Comparison of ENCODE assay signal across 1 cellular context in the genomic region with DNA sequence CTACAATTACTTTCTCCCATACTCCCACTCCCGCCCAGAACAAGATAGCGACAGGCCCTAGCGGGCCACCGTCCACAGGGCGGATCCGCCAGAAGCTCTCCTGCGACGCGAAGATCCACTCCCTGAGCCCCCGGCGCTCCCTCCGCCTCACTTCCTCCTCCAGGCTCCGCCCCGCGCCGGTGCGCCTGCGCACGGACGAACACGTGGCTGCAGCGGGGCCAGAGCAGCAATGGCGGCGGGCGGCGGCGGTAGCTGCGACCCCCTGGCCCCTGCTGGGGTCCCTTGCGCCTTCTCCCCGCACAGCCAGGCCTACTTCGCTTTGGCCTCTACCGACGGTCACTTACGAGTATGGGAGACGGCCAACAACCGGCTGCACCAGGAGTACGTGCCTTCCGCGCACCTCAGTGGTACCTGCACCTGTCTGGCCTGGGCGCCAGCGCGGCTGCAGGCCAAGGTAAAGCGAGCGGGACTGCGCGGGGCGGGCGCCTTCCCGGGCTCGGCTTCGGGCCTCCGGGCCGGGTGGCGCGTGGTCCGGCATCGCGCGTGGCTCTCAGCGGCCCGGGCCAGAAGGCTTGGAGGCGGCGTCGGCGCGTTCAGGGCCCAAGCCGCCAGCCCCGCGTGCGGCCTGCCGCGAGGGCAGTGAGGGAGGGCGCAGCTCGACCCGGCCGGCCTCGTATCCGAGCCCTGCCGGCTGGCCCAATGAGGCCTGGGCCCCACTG.
TF ChIP-seq lines count a peak whose summit lies in the region.

A gene with protein sequence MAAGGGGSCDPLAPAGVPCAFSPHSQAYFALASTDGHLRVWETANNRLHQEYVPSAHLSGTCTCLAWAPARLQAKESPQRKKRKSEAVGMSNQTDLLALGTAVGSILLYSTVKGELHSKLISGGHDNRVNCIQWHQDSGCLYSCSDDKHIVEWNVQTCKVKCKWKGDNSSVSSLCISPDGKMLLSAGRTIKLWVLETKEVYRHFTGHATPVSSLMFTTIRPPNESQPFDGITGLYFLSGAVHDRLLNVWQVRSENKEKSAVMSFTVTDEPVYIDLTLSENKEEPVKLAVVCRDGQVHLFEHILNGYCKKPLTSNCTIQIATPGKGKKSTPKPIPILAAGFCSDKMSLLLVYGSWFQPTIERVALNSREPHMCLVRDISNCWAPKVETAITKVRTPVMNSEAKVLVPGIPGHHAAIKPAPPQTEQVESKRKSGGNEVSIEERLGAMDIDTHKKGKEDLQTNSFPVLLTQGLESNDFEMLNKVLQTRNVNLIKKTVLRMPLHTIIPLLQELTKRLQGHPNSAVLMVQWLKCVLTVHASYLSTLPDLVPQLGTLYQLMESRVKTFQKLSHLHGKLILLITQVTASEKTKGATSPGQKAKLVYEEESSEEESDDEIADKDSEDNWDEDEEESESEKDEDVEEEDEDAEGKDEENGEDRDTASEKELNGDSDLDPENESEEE (plus strand): TSS at position 198 of the 719 bp plus-strand sequence. CDS start 32 bp downstream, at position 230.

TF ChIP-seq in HepG2, 621 proteins besides CTCF, POLR2A, EP300 and RAD21 (continued from another document and continues in another):
- TF ChIP-seq, protein P1, sequence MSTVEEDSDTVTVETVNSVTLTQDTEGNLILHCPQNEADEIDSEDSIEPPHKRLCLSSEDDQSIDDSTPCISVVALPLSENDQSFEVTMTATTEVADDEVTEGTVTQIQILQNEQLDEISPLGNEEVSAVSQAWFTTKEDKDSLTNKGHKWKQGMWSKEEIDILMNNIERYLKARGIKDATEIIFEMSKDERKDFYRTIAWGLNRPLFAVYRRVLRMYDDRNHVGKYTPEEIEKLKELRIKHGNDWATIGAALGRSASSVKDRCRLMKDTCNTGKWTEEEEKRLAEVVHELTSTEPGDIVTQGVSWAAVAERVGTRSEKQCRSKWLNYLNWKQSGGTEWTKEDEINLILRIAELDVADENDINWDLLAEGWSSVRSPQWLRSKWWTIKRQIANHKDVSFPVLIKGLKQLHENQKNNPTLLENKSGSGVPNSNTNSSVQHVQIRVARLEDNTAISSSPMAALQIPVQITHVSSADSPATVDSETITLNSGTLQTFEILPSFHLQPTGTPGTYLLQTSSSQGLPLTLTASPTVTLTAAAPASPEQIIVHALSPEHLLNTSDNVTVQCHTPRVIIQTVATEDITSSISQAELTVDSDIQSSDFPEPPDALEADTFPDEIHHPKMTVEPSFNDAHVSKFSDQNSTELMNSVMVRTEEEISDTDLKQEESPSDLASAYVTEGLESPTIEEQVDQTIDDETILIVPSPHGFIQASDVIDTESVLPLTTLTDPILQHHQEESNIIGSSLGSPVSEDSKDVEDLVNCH (CRISPR knock-in tag; IDR thresholded peaks at IDR 0.05), result no peak
- peak; percentile 85; the same call in 1 of the 2 replicates for TF ChIP-seq ZNF468 (CRISPR knock-in tag; IDR thresholded peaks at IDR 0.05)
- TF ChIP-seq SOX13 (IDR thresholded peaks at IDR 0.05), result no peak
- TF ChIP-seq SOX13 (CRISPR knock-in tag; conservative IDR thresholded peaks at IDR 0.05 in 1 of 2, IDR thresholded peaks at IDR 0.05 in 1 of 2), result no peak; a peak in 1 of 4 replicates
- TF ChIP-seq, protein P2, sequence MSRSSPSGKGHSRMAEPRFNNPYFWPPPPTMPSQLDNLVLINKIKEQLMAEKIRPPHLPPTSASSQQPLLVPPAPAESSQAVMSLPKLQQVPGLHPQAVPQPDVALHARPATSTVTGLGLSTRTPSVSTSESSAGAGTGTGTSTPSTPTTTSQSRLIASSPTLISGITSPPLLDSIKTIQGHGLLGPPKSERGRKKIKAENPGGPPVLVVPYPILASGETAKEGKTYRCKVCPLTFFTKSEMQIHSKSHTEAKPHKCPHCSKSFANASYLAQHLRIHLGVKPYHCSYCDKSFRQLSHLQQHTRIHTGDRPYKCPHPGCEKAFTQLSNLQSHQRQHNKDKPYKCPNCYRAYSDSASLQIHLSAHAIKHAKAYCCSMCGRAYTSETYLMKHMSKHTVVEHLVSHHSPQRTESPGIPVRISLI (CRISPR knock-in tag; IDR thresholded peaks at IDR 0.05; ENCODE audit: borderline replicate concordance), result peak; percentile 100
- peak; percentile 99 for TF ChIP-seq SAP130 (CRISPR knock-in tag; IDR thresholded peaks at IDR 0.05; ENCODE audit: low read depth)
- TF ChIP-seq IKZF4 (CRISPR knock-in tag; IDR thresholded peaks at IDR 0.05; ENCODE audit: borderline replicate concordance, low read depth, not compliant biosample characterization), result peak; percentile 82
- TF ChIP-seq, protein P3, sequence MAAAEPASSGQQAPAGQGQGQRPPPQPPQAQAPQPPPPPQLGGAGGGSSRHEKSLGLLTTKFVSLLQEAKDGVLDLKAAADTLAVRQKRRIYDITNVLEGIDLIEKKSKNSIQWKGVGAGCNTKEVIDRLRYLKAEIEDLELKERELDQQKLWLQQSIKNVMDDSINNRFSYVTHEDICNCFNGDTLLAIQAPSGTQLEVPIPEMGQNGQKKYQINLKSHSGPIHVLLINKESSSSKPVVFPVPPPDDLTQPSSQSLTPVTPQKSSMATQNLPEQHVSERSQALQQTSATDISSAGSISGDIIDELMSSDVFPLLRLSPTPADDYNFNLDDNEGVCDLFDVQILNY (CRISPR knock-in tag; conservative IDR thresholded peaks at IDR 0.05), result peak; percentile 73
- TF ChIP-seq ZNF547 (CRISPR knock-in tag; IDR thresholded peaks at IDR 0.05), result peak; percentile 94; the same call in 1 of the 2 replicates
- TF ChIP-seq, protein P4, sequence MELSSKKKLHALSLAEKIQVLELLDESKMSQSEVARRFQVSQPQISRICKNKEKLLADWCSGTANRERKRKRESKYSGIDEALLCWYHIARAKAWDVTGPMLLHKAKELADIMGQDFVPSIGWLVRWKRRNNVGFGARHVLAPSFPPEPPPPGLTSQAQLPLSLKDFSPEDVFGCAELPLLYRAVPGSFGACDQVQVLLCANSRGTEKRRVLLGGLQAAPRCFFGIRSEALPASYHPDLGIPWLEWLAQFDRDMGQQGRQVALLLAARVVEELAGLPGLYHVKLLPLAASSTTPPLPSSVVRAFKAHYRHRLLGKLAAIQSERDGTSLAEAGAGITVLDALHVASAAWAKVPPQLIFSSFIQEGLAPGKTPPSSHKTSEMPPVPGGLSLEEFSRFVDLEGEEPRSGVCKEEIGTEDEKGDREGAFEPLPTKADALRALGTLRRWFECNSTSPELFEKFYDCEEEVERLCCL (CRISPR knock-in tag; IDR thresholded peaks at IDR 0.05; ENCODE audit: borderline replicate concordance), result 0 out of 2 replicates have a peak, but pooled peaks have one; percentile 39
- peak; percentile 93 for TF ChIP-seq THAP11 (CRISPR knock-in tag; IDR thresholded peaks at IDR 0.05)
- peak; percentile 82; the same call in 1 of the 2 replicates for TF ChIP-seq NFKB2 (CRISPR knock-in tag; IDR thresholded peaks at IDR 0.05; ENCODE audit: borderline replicate concordance)
- TF ChIP-seq MEIS2 (CRISPR knock-in tag; IDR thresholded peaks at IDR 0.05), result peak; percentile 18; the same call in 1 of the 2 replicates
- peak; percentile 81 for TF ChIP-seq PTBP1 (IDR thresholded peaks at IDR 0.05; ENCODE audit: low read depth, low read length, poor library complexity, severe bottlenecking)
- no peak for TF ChIP-seq ZNF326 (CRISPR knock-in tag; IDR thresholded peaks at IDR 0.05; ENCODE audit: borderline replicate concordance)
- TF ChIP-seq HNRNPH1 (optimal IDR thresholded peaks at IDR 0.05; ENCODE audit: low read depth, low read length), result no peak
- no peak for TF ChIP-seq ZNF20 (CRISPR knock-in tag; IDR thresholded peaks at IDR 0.05)
- TF ChIP-seq, protein P5, sequence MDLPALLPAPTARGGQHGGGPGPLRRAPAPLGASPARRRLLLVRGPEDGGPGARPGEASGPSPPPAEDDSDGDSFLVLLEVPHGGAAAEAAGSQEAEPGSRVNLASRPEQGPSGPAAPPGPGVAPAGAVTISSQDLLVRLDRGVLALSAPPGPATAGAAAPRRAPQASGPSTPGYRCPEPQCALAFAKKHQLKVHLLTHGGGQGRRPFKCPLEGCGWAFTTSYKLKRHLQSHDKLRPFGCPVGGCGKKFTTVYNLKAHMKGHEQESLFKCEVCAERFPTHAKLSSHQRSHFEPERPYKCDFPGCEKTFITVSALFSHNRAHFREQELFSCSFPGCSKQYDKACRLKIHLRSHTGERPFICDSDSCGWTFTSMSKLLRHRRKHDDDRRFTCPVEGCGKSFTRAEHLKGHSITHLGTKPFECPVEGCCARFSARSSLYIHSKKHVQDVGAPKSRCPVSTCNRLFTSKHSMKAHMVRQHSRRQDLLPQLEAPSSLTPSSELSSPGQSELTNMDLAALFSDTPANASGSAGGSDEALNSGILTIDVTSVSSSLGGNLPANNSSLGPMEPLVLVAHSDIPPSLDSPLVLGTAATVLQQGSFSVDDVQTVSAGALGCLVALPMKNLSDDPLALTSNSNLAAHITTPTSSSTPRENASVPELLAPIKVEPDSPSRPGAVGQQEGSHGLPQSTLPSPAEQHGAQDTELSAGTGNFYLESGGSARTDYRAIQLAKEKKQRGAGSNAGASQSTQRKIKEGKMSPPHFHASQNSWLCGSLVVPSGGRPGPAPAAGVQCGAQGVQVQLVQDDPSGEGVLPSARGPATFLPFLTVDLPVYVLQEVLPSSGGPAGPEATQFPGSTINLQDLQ (CRISPR knock-in tag; IDR thresholded peaks at IDR 0.05), result peak; percentile 85
- peak; percentile 83 for TF ChIP-seq MED8 (CRISPR knock-in tag; IDR thresholded peaks at IDR 0.05; ENCODE audit: insufficient replicate concordance)
- peak; percentile 100 for TF ChIP-seq YEATS4 (CRISPR knock-in tag; IDR thresholded peaks at IDR 0.05; ENCODE audit: borderline replicate concordance)
- TF ChIP-seq, protein P6, sequence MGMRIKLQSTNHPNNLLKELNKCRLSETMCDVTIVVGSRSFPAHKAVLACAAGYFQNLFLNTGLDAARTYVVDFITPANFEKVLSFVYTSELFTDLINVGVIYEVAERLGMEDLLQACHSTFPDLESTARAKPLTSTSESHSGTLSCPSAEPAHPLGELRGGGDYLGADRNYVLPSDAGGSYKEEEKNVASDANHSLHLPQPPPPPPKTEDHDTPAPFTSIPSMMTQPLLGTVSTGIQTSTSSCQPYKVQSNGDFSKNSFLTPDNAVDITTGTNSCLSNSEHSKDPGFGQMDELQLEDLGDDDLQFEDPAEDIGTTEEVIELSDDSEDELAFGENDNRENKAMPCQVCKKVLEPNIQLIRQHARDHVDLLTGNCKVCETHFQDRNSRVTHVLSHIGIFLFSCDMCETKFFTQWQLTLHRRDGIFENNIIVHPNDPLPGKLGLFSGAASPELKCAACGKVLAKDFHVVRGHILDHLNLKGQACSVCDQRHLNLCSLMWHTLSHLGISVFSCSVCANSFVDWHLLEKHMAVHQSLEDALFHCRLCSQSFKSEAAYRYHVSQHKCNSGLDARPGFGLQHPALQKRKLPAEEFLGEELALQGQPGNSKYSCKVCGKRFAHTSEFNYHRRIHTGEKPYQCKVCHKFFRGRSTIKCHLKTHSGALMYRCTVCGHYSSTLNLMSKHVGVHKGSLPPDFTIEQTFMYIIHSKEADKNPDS (CRISPR knock-in tag; IDR thresholded peaks at IDR 0.05), result no peak; the same call in 1 of the 2 replicates
- no peak for TF ChIP-seq ZNF264 (CRISPR knock-in tag; IDR thresholded peaks at IDR 0.05)
- peak; percentile 99 for TF ChIP-seq MXD4 (CRISPR knock-in tag; IDR thresholded peaks at IDR 0.05)
- TF ChIP-seq, protein P7, sequence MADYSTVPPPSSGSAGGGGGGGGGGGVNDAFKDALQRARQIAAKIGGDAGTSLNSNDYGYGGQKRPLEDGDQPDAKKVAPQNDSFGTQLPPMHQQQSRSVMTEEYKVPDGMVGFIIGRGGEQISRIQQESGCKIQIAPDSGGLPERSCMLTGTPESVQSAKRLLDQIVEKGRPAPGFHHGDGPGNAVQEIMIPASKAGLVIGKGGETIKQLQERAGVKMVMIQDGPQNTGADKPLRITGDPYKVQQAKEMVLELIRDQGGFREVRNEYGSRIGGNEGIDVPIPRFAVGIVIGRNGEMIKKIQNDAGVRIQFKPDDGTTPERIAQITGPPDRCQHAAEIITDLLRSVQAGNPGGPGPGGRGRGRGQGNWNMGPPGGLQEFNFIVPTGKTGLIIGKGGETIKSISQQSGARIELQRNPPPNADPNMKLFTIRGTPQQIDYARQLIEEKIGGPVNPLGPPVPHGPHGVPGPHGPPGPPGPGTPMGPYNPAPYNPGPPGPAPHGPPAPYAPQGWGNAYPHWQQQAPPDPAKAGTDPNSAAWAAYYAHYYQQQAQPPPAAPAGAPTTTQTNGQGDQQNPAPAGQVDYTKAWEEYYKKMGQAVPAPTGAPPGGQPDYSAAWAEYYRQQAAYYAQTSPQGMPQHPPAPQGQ (CRISPR knock-in tag; IDR thresholded peaks at IDR 0.05; ENCODE audit: borderline replicate concordance), result no peak
- peak; percentile 74; the same call in 1 of the 2 replicates for TF ChIP-seq SALL2 (CRISPR knock-in tag; IDR thresholded peaks at IDR 0.05)
- TF ChIP-seq SCMH1 (CRISPR knock-in tag; IDR thresholded peaks at IDR 0.05; ENCODE audit: borderline replicate concordance), result no peak
- peak; percentile 67; the same call in 1 of the 2 replicates for TF ChIP-seq ZNF670 (CRISPR knock-in tag; IDR thresholded peaks at IDR 0.05; ENCODE audit: borderline replicate concordance)
- no peak; the same call in 1 of the 2 replicates for TF ChIP-seq ZNF552 (CRISPR knock-in tag; IDR thresholded peaks at IDR 0.05; ENCODE audit: borderline replicate concordance)
- TF ChIP-seq, protein P8, sequence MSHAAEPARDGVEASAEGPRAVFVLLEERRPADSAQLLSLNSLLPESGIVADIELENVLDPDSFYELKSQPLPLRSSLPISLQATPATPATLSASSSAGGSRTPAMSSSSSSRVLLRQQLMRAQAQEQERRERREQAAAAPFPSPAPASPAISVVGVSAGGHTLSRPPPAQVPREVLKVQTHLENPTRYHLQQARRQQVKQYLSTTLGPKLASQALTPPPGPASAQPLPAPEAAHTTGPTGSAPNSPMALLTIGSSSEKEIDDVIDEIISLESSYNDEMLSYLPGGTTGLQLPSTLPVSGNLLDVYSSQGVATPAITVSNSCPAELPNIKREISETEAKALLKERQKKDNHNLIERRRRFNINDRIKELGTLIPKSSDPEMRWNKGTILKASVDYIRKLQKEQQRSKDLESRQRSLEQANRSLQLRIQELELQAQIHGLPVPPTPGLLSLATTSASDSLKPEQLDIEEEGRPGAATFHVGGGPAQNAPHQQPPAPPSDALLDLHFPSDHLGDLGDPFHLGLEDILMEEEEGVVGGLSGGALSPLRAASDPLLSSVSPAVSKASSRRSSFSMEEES (CRISPR knock-in tag; IDR thresholded peaks at IDR 0.05), result peak; percentile 77
- peak; percentile 51; the same call in 1 of the 2 replicates for TF ChIP-seq TBX3 (IDR thresholded peaks at IDR 0.05; ENCODE audit: borderline replicate concordance)
- TF ChIP-seq DNMT3B (CRISPR knock-in tag; conservative IDR thresholded peaks at IDR 0.05), result 0 out of 2 replicates have a peak, but pooled peaks have one; percentile 35
- peak; percentile 98 for TF ChIP-seq MAZ (IDR thresholded peaks at IDR 0.05; ENCODE audit: borderline replicate concordance, low read depth, low read length)
- TF ChIP-seq MAZ (CRISPR knock-in tag; IDR thresholded peaks at IDR 0.05; ENCODE audit: low read depth), result peak; percentile 95
- no peak for TF ChIP-seq MEF2D (CRISPR knock-in tag; IDR thresholded peaks at IDR 0.05)
- no peak for TF ChIP-seq HNRNPK (IDR thresholded peaks at IDR 0.05; ENCODE audit: low read depth, low read length, poor library complexity, severe bottlenecking)
- peak; percentile 85 for TF ChIP-seq KMT2A (CRISPR knock-in tag; IDR thresholded peaks at IDR 0.05)
- peak; percentile 87 for TF ChIP-seq ZNF441 (CRISPR knock-in tag; IDR thresholded peaks at IDR 0.05; ENCODE audit: borderline replicate concordance)
- no peak for TF ChIP-seq PHB2 (IDR thresholded peaks at IDR 0.05; ENCODE audit: partially characterized antibody)
- no peak; the same call in 1 of the 2 replicates for TF ChIP-seq ZNF263 (CRISPR knock-in tag; IDR thresholded peaks at IDR 0.05)
- TF ChIP-seq MAFG (CRISPR knock-in tag; IDR thresholded peaks at IDR 0.05), result no peak
- TF ChIP-seq PLRG1 (conservative IDR thresholded peaks at IDR 0.05), result no peak
- peak; percentile 86 for TF ChIP-seq ZIK1 (CRISPR knock-in tag; IDR thresholded peaks at IDR 0.05; ENCODE audit: borderline replicate concordance, low read depth)
- TF ChIP-seq RFXANK (CRISPR knock-in tag; IDR thresholded peaks at IDR 0.05), result peak; percentile 83; the same call in 1 of the 2 replicates
